Comparison of ENCODE assay signal across 31 cellular contexts in the genomic region with DNA sequence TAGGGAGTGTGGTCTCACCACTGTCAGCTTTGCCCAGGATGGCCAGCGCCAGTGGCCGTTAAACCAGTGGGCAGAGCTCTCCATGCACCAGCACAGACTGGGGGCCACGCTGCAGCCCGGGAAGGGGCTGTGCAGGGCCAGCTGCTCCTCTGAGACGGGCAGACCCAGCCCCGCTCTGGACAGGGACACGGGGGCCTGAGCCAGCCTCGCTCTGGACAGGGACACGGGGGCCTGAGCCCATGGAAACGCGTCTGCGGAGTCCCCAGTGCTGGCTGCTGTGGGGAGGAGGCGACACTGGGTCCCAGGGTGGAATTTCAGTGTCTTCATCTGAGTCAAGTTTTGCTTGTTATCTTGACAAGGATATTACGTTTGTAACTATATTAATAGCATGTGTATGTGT.
"Had no signal": no experiment of that assay in that cellular context is flagged by ENCODE, and none has a peak within 500 bp of the region (broad histone marks: within the 10 kb centered on the region; RNA-seq: fewer than 3 reads in every experiment).

No MANE protein-coding gene starts in this region.

- H3K27ac ChIP-seq: adrenal gland, body of pancreas, brain microvascular endothelial cell, breast epithelium, VCaP had no signal

- H3K9me3 ChIP-seq: adrenal gland, body of pancreas, breast epithelium had no signal

- H3K4me3 ChIP-seq: adrenal gland, body of pancreas, breast epithelium had no signal

- H3K4me1 ChIP-seq: adrenal gland, body of pancreas, breast epithelium had no signal

- DNase-seq: activated B cell treated with CpG ODN at 0.5 μM for 24 hours; activated CD4-positive, alpha-beta memory T cell treated with anti-CD3 and anti-CD28 coated beads for 36 hours; activated CD4-positive, alpha-beta T cell treated with anti-CD3 and anti-CD28 coated beads for 4 hours; activated CD4-positive, alpha-beta T cell treated with anti-CD3 and anti-CD28 coated beads, Interleukin-2, amount 10 ng/mL, durations not matched to agents 24 days and 14 days; activated CD4-positive, alpha-beta T cell treated with anti-CD3 and anti-CD28 coated beads, Interleukin-2, amount 50 U/mL, for 1 hour; activated CD4-positive, alpha-beta T cell treated with anti-CD3 and anti-CD28 coated beads, Interleukin-2, amount 50 U/mL, for 4 hours; activated CD4-positive, CD25-positive, alpha-beta regulatory T cell treated with anti-CD3 and anti-CD28 coated beads, Interleukin-2, amount 50 U/mL, for 72 hours; activated CD8-positive, alpha-beta memory T cell treated with anti-CD3 and anti-CD28 coated beads, Interleukin-2, amount 50 U/mL, for 4 hours; activated CD8-positive, alpha-beta T cell treated with anti-CD3 and anti-CD28 coated beads for 36 hours; activated effector memory CD4-positive, alpha-beta T cell treated with anti-CD3 and anti-CD28 coated beads, Interleukin-2, amount 50 U/mL, for 16 hours; activated gamma-delta T cell treated with Interleukin-2 at 50 U/mL for 16 hours; activated naive CD4-positive, alpha-beta T cell; activated naive CD4-positive, alpha-beta T cell treated with anti-CD3 and anti-CD28 coated beads for 36 hours; activated naive CD4-positive, alpha-beta T cell treated with anti-CD3 and anti-CD28 coated beads, Interleukin-2, amount 50 U/mL, for 16 hours; activated naive CD8-positive, alpha-beta T cell treated with anti-CD3 and anti-CD28 coated beads for 36 hours; activated T-cell treated with anti-CD3 and anti-CD28 coated beads for 4 hours; activated T-cell treated with anti-CD3 and anti-CD28 coated beads, Interleukin-2, amount 50 U/mL, for 1 hour; activated T-cell treated with anti-CD3 and anti-CD28 coated beads, Interleukin-2, amount 50 U/mL, for 4 hours; activated T-cell treated with anti-CD3 and anti-CD28 coated beads, Interleukin-2, amount 50 U/mL, for 72 hours; adrenal gland; amniotic stem cell; body of pancreas; brain microvascular endothelial cell; SW 1271; T-helper 1 cell; T-helper 2 cell; T-helper 9 cell had no signal

- H3K36me3 ChIP-seq: adrenal gland, brain microvascular endothelial cell, breast epithelium had no signal

- H3K27me3 ChIP-seq: adrenal gland, body of pancreas, brain microvascular endothelial cell had no signal

- ATAC-seq: activated CD8-positive, alpha-beta T cell treated with anti-CD3 and anti-CD28 coated beads for 36 hours; activated naive CD4-positive, alpha-beta T cell treated with anti-CD3 and anti-CD28 coated beads, Interleukin-2, amount 50 U/mL, for 72 hours; activated T-cell treated with anti-CD3 and anti-CD28 coated beads, Interleukin-2, amount 50 U/mL, for 4 hours; activated T-cell treated with anti-CD3 and anti-CD28 coated beads, Interleukin-2, amount 50 U/mL, for 72 hours; activated T-helper 17 cell treated with anti-CD3 and anti-CD28 coated beads, Interleukin-2, amount 50 U/mL, for 72 hours; body of pancreas had no signal
